In the genomic region with DNA sequence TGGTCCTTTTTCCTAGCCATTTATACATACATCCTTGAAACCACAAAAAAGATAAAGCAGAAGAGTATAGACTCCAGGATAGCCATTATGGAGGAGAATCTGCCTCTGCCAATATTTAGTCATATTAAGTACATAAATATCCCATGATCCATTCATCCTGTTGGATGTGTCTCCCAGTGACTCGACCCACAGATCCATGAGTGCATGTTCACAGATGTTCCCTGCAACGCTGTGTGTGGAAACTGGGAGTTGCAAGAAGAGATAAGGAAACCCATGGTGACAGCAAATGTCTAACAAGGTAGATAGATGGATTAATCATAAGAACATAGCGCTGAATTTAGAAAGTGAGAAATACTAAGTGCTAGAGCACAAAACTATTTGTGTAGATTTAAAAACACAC, we compare ENCODE assay signal across 17 cellular contexts. TPM values are rescaled to one million over a fixed set of nuclear protein-coding genes. Genes with fewer than 3 reads are reported as not detected.
DNase-seq lines count a peak whose midpoint lies in the region; ATAC-seq and TF ChIP-seq lines count a peak whose summit lies in the region.
"Had no signal": no experiment of that assay in that cellular context is flagged by ENCODE, and none has a peak within 500 bp of the region (broad histone marks: within the 10 kb centered on the region; RNA-seq: fewer than 3 reads in every experiment).

No MANE protein-coding gene starts in this region.

- DNase-seq in activated CD4-positive, alpha-beta memory T cell treated with anti-CD3 and anti-CD28 coated beads for 36 hours, result no peak
- DNase-seq in activated CD4-positive, alpha-beta memory T cell treated with anti-CD3 and anti-CD28 coated beads, Interleukin-2, amount 10 ng/mL, durations not matched to agents 7 days and 5 days, result no peak
- DNase-seq in HCT116 (ENCODE audit: low read depth, low spot score), result no peak
- DNase-seq in activated naive CD8-positive, alpha-beta T cell treated with anti-CD3 and anti-CD28 coated beads for 36 hours, result no peak
- DNase-seq in kidney tubule cell (ENCODE audit: low spot score), result peak; percentile 27
- DNase-seq in C1 segment of cervical spinal cord (lab: John Stamatoyannopoulos, UW), result no peak
- DNase-seq in NCI-H187 treated with DMSO at 0.1 percent for 48 hours (lab: John Stamatoyannopoulos, UW), result no peak
- DNase-seq in NCI-H187 (lab: John Stamatoyannopoulos, UW), result no peak
- DNase-seq: activated CD4-positive, alpha-beta T cell treated with anti-CD3 and anti-CD28 coated beads for 48 hours; activated effector memory CD4-positive, alpha-beta T cell treated with Interleukin-2 at 50 U/mL for 16 hours; CD8-positive, alpha-beta memory T cell; GDM1; H7; NCI-H2107; NCI-H774 had no signal

- H3K9me3 Mint-ChIP-seq in activated CD4-positive, alpha-beta memory T cell treated with anti-CD3 and anti-CD28 coated beads for 36 hours, result no peaks in the 10 kb centered on the region
- H3K9me3 Mint-ChIP-seq in activated CD4-positive, alpha-beta memory T cell treated with anti-CD3 and anti-CD28 coated beads, Interleukin-2, amount 10 ng/mL, durations not matched to agents 7 days and 5 days, result peaks cover 1% of the 10 kb centered on the region
- H3K9me3 Mint-ChIP-seq in activated naive CD8-positive, alpha-beta T cell treated with anti-CD3 and anti-CD28 coated beads for 36 hours, result no peaks in the 10 kb centered on the region
- H3K9me3 Mint-ChIP-seq: CD8-positive, alpha-beta memory T cell had no signal

- peaks cover 85% of the 10 kb centered on the region for H3K79me2 ChIP-seq in HCT116 (ENCODE audit: insufficient read depth, low read length)

- no peak for TF ChIP-seq POLR2A in HCT116 (IDR thresholded peaks at IDR 0.05; ENCODE audit: borderline replicate concordance, extremely low read depth, insufficient read depth, insufficient read length)

- TF ChIP-seq RAD21 in HCT116 (IDR thresholded peaks at IDR 0.05; ENCODE audit: low read depth), result no peak

- H3K4me1 Mint-ChIP-seq in activated CD4-positive, alpha-beta memory T cell treated with anti-CD3 and anti-CD28 coated beads for 36 hours (ENCODE audit: low read depth), result peaks cover 65% of the 10 kb centered on the region
- H3K4me1 Mint-ChIP-seq in activated CD4-positive, alpha-beta memory T cell treated with anti-CD3 and anti-CD28 coated beads, Interleukin-2, amount 10 ng/mL, durations not matched to agents 7 days and 5 days, result peaks cover 44% of the 10 kb centered on the region
- H3K4me1 Mint-ChIP-seq in activated naive CD8-positive, alpha-beta T cell treated with anti-CD3 and anti-CD28 coated beads for 36 hours, result peaks cover 39% of the 10 kb centered on the region

- intact Hi-C loops in activated CD4-positive, alpha-beta memory T cell treated with anti-CD3 and anti-CD28 coated beads for 36 hours (cut with micrococcal nuclease), result loop anchor here (5.0 kb wide), 1 partner anchor 176 kb away; no protein-coding TSS in a partner anchor
- intact Hi-C loops in HCT116 (cut with micrococcal nuclease), result loop anchor here (2.0 kb wide), 1 partner anchor 34 kb away; a partner anchor contains a TSS

- peak overlapping the region; percentile 14 for H3K4me3 Mint-ChIP-seq in activated CD4-positive, alpha-beta memory T cell treated with anti-CD3 and anti-CD28 coated beads for 36 hours
- H3K4me3 Mint-ChIP-seq in activated CD4-positive, alpha-beta memory T cell treated with anti-CD3 and anti-CD28 coated beads, Interleukin-2, amount 10 ng/mL, durations not matched to agents 7 days and 5 days, result no peak overlapping the region
- no peak overlapping the region for H3K4me3 Mint-ChIP-seq in activated naive CD8-positive, alpha-beta T cell treated with anti-CD3 and anti-CD28 coated beads for 36 hours

- RAD21 ChIA-PET in HCT116 (lab: Charles Lee; ENCODE audit: low non-redundant PET in 1 of 2, low total read pairs in 2 of 2, uncharacterized antibody in 2 of 2, unreplicated experiment in 2 of 2), result no interaction called here

- H3K27me3 ChIP-seq in HCT116 (ENCODE audit: insufficient read depth, low read length), result no peaks in the 10 kb centered on the region

- peak overlapping the region; percentile 64 for H3K4me2 ChIP-seq in HCT116 (ENCODE audit: low read length)

- CTCF ChIA-PET in activated CD4-positive, alpha-beta memory T cell treated with anti-CD3 and anti-CD28 coated beads for 36 hours (lab: Charles Lee), result no interaction called here
- CTCF ChIA-PET in activated CD4-positive, alpha-beta memory T cell treated with anti-CD3 and anti-CD28 coated beads, Interleukin-2, amount 10 ng/mL, durations not matched to agents 7 days and 5 days (lab: Charles Lee), result no interaction called here
- CTCF ChIA-PET in HCT116 (lab: Charles Lee), result no interaction called here

- H3K27me3 Mint-ChIP-seq in activated CD4-positive, alpha-beta memory T cell treated with anti-CD3 and anti-CD28 coated beads for 36 hours, result no peaks in the 10 kb centered on the region
- no peaks in the 10 kb centered on the region for H3K27me3 Mint-ChIP-seq in activated CD4-positive, alpha-beta memory T cell treated with anti-CD3 and anti-CD28 coated beads, Interleukin-2, amount 10 ng/mL, durations not matched to agents 7 days and 5 days
- H3K27me3 Mint-ChIP-seq in activated naive CD8-positive, alpha-beta T cell treated with anti-CD3 and anti-CD28 coated beads for 36 hours, result no peaks in the 10 kb centered on the region
- H3K27me3 Mint-ChIP-seq: CD8-positive, alpha-beta memory T cell; progenitor cell of endocrine pancreas had no signal

- no peak overlapping the region for H2AFZ ChIP-seq in HCT116 (ENCODE audit: low read depth, low read length, poor library complexity, severe bottlenecking)

- H3K4me1 ChIP-seq in HCT116 (ENCODE audit: control insufficient read depth in 1 of 2, insufficient read depth in 2 of 2, low read length in 2 of 2), result peaks cover 91 to 100% of the 10 kb centered on the region in 2 experiments

- H3K36me3 Mint-ChIP-seq in activated CD4-positive, alpha-beta memory T cell treated with anti-CD3 and anti-CD28 coated beads for 36 hours, result peaks cover 10% of the 10 kb centered on the region
- peaks cover 16% of the 10 kb centered on the region for H3K36me3 Mint-ChIP-seq in activated CD4-positive, alpha-beta memory T cell treated with anti-CD3 and anti-CD28 coated beads, Interleukin-2, amount 10 ng/mL, durations not matched to agents 7 days and 5 days (ENCODE audit: low read depth)
- peaks cover 28% of the 10 kb centered on the region for H3K36me3 Mint-ChIP-seq in activated naive CD8-positive, alpha-beta T cell treated with anti-CD3 and anti-CD28 coated beads for 36 hours

- no peak for TF ChIP-seq CTCF in HCT116 (IDR thresholded peaks at IDR 0.05 in 2 of 3, conservative IDR thresholded peaks at IDR 0.05 in 1 of 3; ENCODE audit: borderline replicate concordance in 1 of 3, insufficient read depth in 1 of 3, low read depth in 2 of 3, low read length in 2 of 3)

- peak overlapping the region; percentile 99 for H3K27ac ChIP-seq in HCT116 (ENCODE audit: low read depth, low read length)
- H3K27ac ChIP-seq: RWPE1 had no signal

- peak overlapping the region; percentile 98 for H3K27ac Mint-ChIP-seq in activated CD4-positive, alpha-beta memory T cell treated with anti-CD3 and anti-CD28 coated beads for 36 hours
- H3K27ac Mint-ChIP-seq in activated CD4-positive, alpha-beta memory T cell treated with anti-CD3 and anti-CD28 coated beads, Interleukin-2, amount 10 ng/mL, durations not matched to agents 7 days and 5 days, result no peak overlapping the region
- H3K27ac Mint-ChIP-seq in activated naive CD8-positive, alpha-beta T cell treated with anti-CD3 and anti-CD28 coated beads for 36 hours, result peak overlapping the region; percentile 87
- H3K27ac Mint-ChIP-seq: progenitor cell of endocrine pancreas had no signal

- no peaks in the 10 kb centered on the region for H3K9me3 ChIP-seq in HCT116 (ENCODE audit: control insufficient read depth in 1 of 2, insufficient read depth in 1 of 2, low read depth in 1 of 2, low read length in 2 of 2)

- no peaks in the 10 kb centered on the region for H4K20me1 ChIP-seq in HCT116 (ENCODE audit: insufficient read depth)

- H3K9ac ChIP-seq in HCT116 (ENCODE audit: low read length), result peak overlapping the region; percentile 69

- no TSS peak for BruUV-seq in HCT116 (replicated peaks; lab: Mats Ljungman, UMichigan)

- peaks cover 0 to 4% of the 10 kb centered on the region in 2 experiments; a peak in 1 of 4 replicates for H3K36me3 ChIP-seq in HCT116 (ENCODE audit: control insufficient read depth in 1 of 2, insufficient read depth in 2 of 2, low read length in 2 of 2)

- POLR2A ChIA-PET in activated CD4-positive, alpha-beta memory T cell treated with anti-CD3 and anti-CD28 coated beads for 36 hours (lab: Charles Lee), result no interaction called here
- POLR2A ChIA-PET in activated CD4-positive, alpha-beta memory T cell treated with anti-CD3 and anti-CD28 coated beads, Interleukin-2, amount 10 ng/mL, durations not matched to agents 7 days and 5 days (lab: Charles Lee), result no interaction called here
- POLR2A ChIA-PET in HCT116 (lab: Charles Lee), result interaction anchor here (2.9 kb wide), 1 partner anchor 21 kb away, joined by 15 read pairs; no protein-coding TSS in a partner anchor

- no peaks in the 10 kb centered on the region for H3K9me2 ChIP-seq in HCT116 (ENCODE audit: insufficient read depth)

- ATAC-seq in HCT116, result no peak

- H3K4me3 ChIP-seq in HCT116 (replicated peaks in 1 of 2; ENCODE audit: low read depth in 1 of 2, low read length in 2 of 2), result no peak overlapping the region

TF ChIP-seq in HCT116, 20 proteins besides CTCF, POLR2A, EP300 and RAD21:
- no peak for TF ChIP-seq SP1 (IDR thresholded peaks at IDR 0.05; ENCODE audit: low read depth)
- no peak for TF ChIP-seq SRF (IDR thresholded peaks at IDR 0.05; ENCODE audit: low read depth)
- no peak for TF ChIP-seq EZH2 (IDR thresholded peaks at IDR 0.05)
- no peak for TF ChIP-seq ELF1 (IDR thresholded peaks at IDR 0.05; ENCODE audit: borderline replicate concordance, low read depth)
- peak; percentile 37; the same call in 1 of the 2 replicates for TF ChIP-seq SIN3A (IDR thresholded peaks at IDR 0.05; ENCODE audit: low read depth)
- no peak for TF ChIP-seq TCF7L2 (IDR thresholded peaks at IDR 0.05; ENCODE audit: borderline replicate concordance, extremely low read depth, insufficient read depth, insufficient read length)
- TF ChIP-seq ZFX (IDR thresholded peaks at IDR 0.05), result no peak
- TF ChIP-seq JUND (IDR thresholded peaks at IDR 0.05), result 0 out of 2 replicates have a peak, but pooled peaks have one; percentile 12
- TF ChIP-seq, protein P1, sequence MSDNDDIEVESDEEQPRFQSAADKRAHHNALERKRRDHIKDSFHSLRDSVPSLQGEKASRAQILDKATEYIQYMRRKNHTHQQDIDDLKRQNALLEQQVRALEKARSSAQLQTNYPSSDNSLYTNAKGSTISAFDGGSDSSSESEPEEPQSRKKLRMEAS (IDR thresholded peaks at IDR 0.05), result no peak
- TF ChIP-seq EGR1 (IDR thresholded peaks at IDR 0.05; ENCODE audit: low read depth), result no peak

RNA-seq across cellular contexts. Expression of a gene that starts 34.5 kb away (rescaled TPM):
- 10 to 100 TPM; 53.8 to 55.4 TPM for total RNA-seq in activated CD4-positive, alpha-beta memory T cell treated with anti-CD3 and anti-CD28 coated beads for 36 hours
- total RNA-seq in activated CD4-positive, alpha-beta memory T cell treated with anti-CD3 and anti-CD28 coated beads, Interleukin-2, amount 10 ng/mL, durations not matched to agents 7 days and 5 days, result 10 to 100 TPM; 43.0 to 45.5 TPM
- total RNA-seq in HCT116 (2021; ENCODE audit: unreplicated experiment), result 118 TPM
- 62.6 and 81.7 TPM in 2 replicates for polyA plus RNA-seq in HCT116 (2012)
- 10 to 100 TPM; 27.0 to 27.1 TPM for total RNA-seq in activated naive CD8-positive, alpha-beta T cell treated with anti-CD3 and anti-CD28 coated beads for 36 hours
